ENCODE assay signal across 1 cellular context in the genomic region with DNA sequence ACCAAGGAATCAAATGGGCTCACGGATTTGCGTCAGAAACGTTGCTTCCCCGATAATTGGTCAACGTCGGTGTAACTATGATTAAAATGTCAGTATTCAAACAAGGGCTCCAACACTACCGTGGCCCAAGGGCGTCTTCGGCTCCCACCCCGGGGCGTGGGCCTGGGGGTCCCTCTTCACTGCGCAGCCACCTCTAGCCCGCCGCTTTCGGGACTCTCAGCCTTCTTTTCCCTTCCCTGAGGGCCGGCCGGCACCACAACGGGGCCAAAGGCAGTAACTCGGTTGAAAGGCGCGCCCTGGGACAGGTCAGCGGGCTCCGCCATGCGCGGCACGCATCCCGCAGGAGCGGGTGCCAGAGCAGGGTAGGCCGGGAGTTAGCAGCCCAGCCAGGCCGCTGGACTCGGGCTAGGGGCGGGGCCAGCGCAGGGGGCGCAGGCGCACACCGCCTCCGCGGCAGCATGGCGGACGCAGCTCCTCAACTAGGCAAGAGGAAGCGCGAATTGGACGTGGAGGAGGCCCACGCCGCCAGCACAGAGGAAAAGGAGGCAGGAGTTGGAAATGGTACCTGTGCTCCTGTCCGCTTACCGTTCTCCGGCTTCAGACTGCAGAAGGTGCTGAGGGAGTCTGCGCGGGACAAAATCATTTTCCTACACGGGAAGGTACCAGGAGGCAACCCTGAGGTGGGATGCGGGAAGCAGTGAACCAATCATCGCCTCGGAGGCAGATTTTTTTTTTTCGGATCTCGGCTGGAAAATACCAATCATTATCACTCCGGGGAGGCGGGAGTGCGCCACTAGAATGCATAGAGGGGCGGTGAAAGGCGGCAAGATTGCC.
TF ChIP-seq lines count a peak whose summit lies in the region.

A gene with protein sequence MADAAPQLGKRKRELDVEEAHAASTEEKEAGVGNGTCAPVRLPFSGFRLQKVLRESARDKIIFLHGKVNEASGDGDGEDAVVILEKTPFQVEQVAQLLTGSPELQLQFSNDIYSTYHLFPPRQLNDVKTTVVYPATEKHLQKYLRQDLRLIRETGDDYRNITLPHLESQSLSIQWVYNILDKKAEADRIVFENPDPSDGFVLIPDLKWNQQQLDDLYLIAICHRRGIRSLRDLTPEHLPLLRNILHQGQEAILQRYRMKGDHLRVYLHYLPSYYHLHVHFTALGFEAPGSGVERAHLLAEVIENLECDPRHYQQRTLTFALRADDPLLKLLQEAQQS (plus strand): TSS at position 438 of the 834 bp plus-strand sequence. CDS start 21 bp downstream, at position 459.

TF ChIP-seq in K562, 482 proteins besides CTCF, POLR2A, EP300 and RAD21 (continued from another document and continues in another):
- TF ChIP-seq KDM2B (CRISPR knock-in tag; IDR thresholded peaks at IDR 0.05) (no peak), RBFOX2 (IDR thresholded peaks at IDR 0.05; ENCODE audit: low read depth, low read length) (peak; percentile 100), PCBP2 (IDR thresholded peaks at IDR 0.05; ENCODE audit: low read depth, low read length, poor library complexity, severe bottlenecking) (no peak), BHLHE40 (IDR thresholded peaks at IDR 0.05; ENCODE audit: low read length) (peak; percentile 52), TEAD1 (CRISPR knock-in tag; IDR thresholded peaks at IDR 0.05) (peak in 1 of 2 experiments; percentile 68; a peak in 1 of 4 replicates), FOXK2 (conservative IDR thresholded peaks at IDR 0.05 in 1 of 2, IDR thresholded peaks at IDR 0.05 in 1 of 2; ENCODE audit: low read depth in 2 of 2) (0 out of 4 replicates have a peak, but pooled peaks of 1 of the 2 experiments have one; percentile 41), HNRNPL (IDR thresholded peaks at IDR 0.05; ENCODE audit: low read depth, low read length) (0 out of 2 replicates have a peak, but pooled peaks have one; percentile 65), TAF7 (tag; IDR thresholded peaks at IDR 0.05) (peak; percentile 62), PHTF2 (CRISPR knock-in tag; IDR thresholded peaks at IDR 0.05) (no peak), ZNF785 (CRISPR knock-in tag; IDR thresholded peaks at IDR 0.05) (no peak), MEIS2 (IDR thresholded peaks at IDR 0.05; ENCODE audit: partially characterized antibody) (peak; percentile 64), GABPA (tag; conservative IDR thresholded peaks at IDR 0.05; ENCODE audit: low read depth) (no peak), TBP (optimal IDR thresholded peaks at IDR 0.05; ENCODE audit: low read depth, low read length) (peak; percentile 90), MXI1 (IDR thresholded peaks at IDR 0.05; ENCODE audit: low read depth, low read length) (peak; percentile 74), DPF2 (IDR thresholded peaks at IDR 0.05) (no peak), SRSF1 (IDR thresholded peaks at IDR 0.05; ENCODE audit: low read depth, low read length) (0 out of 2 replicates have a peak, but pooled peaks have one; percentile 48), NONO (IDR thresholded peaks at IDR 0.05; ENCODE audit: low read depth in 2 of 2, low read length in 1 of 2) (peak; percentile 78 to 92; a peak in 3 of 4 replicates), KLF16 (IDR thresholded peaks at IDR 0.05) (no peak), ZNF830 (CRISPR knock-in tag; IDR thresholded peaks at IDR 0.05) (peak; percentile 71; the same call in 1 of the 2 replicates), TAL1 (IDR thresholded peaks at IDR 0.05) (no peak), MYC (IDR thresholded peaks at IDR 0.05; ENCODE audit: low read depth, low read length) (peak; percentile 84), MYC (CRISPR knock-in tag; IDR thresholded peaks at IDR 0.05; ENCODE audit: borderline replicate concordance, low read depth) (no peak), ZBTB2 (IDR thresholded peaks at IDR 0.05) (peak; percentile 54; the same call in 1 of the 2 replicates), ETV5 (CRISPR knock-in tag; IDR thresholded peaks at IDR 0.05; ENCODE audit: low read depth) (peak; percentile 32; the same call in 1 of the 2 replicates), NR2F6 (CRISPR knock-in tag; IDR thresholded peaks at IDR 0.05) (0 out of 2 replicates have a peak, but pooled peaks have one; percentile 30), HDAC1 (IDR thresholded peaks at IDR 0.05) (peak in 1 of 2 experiments; percentile 79; a peak in 2 of 4 replicates), HLTF (IDR thresholded peaks at IDR 0.05) (0 out of 2 replicates have a peak, but pooled peaks have one; percentile 10), NR1H2 (CRISPR knock-in tag; IDR thresholded peaks at IDR 0.05) (no peak), SIN3B (IDR thresholded peaks at IDR 0.05; ENCODE audit: low read depth) (peak; percentile 82; the same call in 1 of the 2 replicates), MYBL2 (IDR thresholded peaks at IDR 0.05; ENCODE audit: low read depth) (no peak), MYBL2 (CRISPR knock-in tag; IDR thresholded peaks at IDR 0.05; ENCODE audit: borderline replicate concordance) (no peak), ZNF584 (CRISPR knock-in tag; IDR thresholded peaks at IDR 0.05; ENCODE audit: low read depth) (no peak)
- TF ChIP-seq, protein P1, sequence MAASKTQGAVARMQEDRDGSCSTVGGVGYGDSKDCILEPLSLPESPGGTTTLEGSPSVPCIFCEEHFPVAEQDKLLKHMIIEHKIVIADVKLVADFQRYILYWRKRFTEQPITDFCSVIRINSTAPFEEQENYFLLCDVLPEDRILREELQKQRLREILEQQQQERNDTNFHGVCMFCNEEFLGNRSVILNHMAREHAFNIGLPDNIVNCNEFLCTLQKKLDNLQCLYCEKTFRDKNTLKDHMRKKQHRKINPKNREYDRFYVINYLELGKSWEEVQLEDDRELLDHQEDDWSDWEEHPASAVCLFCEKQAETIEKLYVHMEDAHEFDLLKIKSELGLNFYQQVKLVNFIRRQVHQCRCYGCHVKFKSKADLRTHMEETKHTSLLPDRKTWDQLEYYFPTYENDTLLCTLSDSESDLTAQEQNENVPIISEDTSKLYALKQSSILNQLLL (CRISPR knock-in tag; IDR thresholded peaks at IDR 0.05; ENCODE audit: borderline replicate concordance): no peak
- TF ChIP-seq, protein P2, sequence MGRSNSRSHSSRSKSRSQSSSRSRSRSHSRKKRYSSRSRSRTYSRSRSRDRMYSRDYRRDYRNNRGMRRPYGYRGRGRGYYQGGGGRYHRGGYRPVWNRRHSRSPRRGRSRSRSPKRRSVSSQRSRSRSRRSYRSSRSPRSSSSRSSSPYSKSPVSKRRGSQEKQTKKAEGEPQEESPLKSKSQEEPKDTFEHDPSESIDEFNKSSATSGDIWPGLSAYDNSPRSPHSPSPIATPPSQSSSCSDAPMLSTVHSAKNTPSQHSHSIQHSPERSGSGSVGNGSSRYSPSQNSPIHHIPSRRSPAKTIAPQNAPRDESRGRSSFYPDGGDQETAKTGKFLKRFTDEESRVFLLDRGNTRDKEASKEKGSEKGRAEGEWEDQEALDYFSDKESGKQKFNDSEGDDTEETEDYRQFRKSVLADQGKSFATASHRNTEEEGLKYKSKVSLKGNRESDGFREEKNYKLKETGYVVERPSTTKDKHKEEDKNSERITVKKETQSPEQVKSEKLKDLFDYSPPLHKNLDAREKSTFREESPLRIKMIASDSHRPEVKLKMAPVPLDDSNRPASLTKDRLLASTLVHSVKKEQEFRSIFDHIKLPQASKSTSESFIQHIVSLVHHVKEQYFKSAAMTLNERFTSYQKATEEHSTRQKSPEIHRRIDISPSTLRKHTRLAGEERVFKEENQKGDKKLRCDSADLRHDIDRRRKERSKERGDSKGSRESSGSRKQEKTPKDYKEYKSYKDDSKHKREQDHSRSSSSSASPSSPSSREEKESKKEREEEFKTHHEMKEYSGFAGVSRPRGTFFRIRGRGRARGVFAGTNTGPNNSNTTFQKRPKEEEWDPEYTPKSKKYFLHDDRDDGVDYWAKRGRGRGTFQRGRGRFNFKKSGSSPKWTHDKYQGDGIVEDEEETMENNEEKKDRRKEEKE (IDR thresholded peaks at IDR 0.05; ENCODE audit: borderline replicate concordance in 1 of 2, control insufficient read depth in 1 of 2, low read depth in 2 of 2, low read length in 1 of 2): no peak
- TF ChIP-seq, protein P3, sequence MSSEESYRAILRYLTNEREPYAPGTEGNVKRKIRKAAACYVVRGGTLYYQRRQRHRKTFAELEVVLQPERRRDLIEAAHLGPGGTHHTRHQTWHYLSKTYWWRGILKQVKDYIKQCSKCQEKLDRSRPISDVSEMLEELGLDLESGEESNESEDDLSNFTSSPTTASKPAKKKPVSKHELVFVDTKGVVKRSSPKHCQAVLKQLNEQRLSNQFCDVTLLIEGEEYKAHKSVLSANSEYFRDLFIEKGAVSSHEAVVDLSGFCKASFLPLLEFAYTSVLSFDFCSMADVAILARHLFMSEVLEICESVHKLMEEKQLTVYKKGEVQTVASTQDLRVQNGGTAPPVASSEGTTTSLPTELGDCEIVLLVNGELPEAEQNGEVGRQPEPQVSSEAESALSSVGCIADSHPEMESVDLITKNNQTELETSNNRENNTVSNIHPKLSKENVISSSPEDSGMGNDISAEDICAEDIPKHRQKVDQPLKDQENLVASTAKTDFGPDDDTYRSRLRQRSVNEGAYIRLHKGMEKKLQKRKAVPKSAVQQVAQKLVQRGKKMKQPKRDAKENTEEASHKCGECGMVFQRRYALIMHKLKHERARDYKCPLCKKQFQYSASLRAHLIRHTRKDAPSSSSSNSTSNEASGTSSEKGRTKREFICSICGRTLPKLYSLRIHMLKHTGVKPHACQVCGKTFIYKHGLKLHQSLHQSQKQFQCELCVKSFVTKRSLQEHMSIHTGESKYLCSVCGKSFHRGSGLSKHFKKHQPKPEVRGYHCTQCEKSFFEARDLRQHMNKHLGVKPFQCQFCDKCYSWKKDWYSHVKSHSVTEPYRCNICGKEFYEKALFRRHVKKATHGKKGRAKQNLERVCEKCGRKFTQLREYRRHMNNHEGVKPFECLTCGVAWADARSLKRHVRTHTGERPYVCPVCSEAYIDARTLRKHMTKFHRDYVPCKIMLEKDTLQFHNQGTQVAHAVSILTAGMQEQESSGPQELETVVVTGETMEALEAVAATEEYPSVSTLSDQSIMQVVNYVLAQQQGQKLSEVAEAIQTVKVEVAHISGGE (CRISPR knock-in tag; IDR thresholded peaks at IDR 0.05): peak in 1 of 3 experiments; percentile 63; a peak in 1 of 6 replicates
- TF ChIP-seq, protein P4, sequence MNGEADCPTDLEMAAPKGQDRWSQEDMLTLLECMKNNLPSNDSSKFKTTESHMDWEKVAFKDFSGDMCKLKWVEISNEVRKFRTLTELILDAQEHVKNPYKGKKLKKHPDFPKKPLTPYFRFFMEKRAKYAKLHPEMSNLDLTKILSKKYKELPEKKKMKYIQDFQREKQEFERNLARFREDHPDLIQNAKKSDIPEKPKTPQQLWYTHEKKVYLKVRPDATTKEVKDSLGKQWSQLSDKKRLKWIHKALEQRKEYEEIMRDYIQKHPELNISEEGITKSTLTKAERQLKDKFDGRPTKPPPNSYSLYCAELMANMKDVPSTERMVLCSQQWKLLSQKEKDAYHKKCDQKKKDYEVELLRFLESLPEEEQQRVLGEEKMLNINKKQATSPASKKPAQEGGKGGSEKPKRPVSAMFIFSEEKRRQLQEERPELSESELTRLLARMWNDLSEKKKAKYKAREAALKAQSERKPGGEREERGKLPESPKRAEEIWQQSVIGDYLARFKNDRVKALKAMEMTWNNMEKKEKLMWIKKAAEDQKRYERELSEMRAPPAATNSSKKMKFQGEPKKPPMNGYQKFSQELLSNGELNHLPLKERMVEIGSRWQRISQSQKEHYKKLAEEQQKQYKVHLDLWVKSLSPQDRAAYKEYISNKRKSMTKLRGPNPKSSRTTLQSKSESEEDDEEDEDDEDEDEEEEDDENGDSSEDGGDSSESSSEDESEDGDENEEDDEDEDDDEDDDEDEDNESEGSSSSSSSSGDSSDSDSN (IDR thresholded peaks at IDR 0.05; ENCODE audit: borderline replicate concordance in 1 of 2, low read depth in 2 of 2, low read length in 2 of 2): peak in 1 of 2 experiments; percentile 72; a peak in 1 of 4 replicates
- TF ChIP-seq, protein P5, sequence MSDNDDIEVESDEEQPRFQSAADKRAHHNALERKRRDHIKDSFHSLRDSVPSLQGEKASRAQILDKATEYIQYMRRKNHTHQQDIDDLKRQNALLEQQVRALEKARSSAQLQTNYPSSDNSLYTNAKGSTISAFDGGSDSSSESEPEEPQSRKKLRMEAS (CRISPR knock-in tag; IDR thresholded peaks at IDR 0.05): peak; percentile 83
- TF ChIP-seq, protein P6, sequence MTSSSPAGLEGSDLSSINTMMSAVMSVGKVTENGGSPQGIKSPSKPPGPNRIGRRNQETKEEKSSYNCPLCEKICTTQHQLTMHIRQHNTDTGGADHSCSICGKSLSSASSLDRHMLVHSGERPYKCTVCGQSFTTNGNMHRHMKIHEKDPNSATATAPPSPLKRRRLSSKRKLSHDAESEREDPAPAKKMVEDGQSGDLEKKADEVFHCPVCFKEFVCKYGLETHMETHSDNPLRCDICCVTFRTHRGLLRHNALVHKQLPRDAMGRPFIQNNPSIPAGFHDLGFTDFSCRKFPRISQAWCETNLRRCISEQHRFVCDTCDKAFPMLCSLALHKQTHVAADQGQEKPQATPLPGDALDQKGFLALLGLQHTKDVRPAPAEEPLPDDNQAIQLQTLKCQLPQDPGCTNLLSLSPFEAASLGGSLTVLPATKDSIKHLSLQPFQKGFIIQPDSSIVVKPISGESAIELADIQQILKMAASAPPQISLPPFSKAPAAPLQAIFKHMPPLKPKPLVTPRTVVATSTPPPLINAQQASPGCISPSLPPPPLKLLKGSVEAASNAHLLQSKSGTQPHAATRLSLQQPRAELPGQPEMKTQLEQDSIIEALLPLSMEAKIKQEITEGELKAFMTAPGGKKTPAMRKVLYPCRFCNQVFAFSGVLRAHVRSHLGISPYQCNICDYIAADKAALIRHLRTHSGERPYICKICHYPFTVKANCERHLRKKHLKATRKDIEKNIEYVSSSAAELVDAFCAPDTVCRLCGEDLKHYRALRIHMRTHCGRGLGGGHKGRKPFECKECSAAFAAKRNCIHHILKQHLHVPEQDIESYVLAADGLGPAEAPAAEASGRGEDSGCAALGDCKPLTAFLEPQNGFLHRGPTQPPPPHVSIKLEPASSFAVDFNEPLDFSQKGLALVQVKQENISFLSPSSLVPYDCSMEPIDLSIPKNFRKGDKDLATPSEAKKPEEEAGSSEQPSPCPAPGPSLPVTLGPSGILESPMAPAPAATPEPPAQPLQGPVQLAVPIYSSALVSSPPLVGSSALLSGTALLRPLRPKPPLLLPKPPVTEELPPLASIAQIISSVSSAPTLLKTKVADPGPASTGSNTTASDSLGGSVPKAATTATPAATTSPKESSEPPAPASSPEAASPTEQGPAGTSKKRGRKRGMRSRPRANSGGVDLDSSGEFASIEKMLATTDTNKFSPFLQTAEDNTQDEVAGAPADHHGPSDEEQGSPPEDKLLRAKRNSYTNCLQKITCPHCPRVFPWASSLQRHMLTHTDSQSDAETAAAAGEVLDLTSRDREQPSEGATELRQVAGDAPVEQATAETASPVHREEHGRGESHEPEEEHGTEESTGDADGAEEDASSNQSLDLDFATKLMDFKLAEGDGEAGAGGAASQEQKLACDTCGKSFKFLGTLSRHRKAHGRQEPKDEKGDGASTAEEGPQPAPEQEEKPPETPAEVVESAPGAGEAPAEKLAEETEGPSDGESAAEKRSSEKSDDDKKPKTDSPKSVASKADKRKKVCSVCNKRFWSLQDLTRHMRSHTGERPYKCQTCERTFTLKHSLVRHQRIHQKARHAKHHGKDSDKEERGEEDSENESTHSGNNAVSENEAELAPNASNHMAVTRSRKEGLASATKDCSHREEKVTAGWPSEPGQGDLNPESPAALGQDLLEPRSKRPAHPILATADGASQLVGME (CRISPR knock-in tag; IDR thresholded peaks at IDR 0.05): peak; percentile 31; the same call in 1 of the 2 replicates
